ENCODE assay signal across 12 cellular contexts in genomic region chr12:118436002-118436724, GRCh38. TPM values are rescaled to one million over a fixed set of nuclear protein-coding genes. Genes with fewer than 3 reads are reported as not detected.
DNase-seq lines count a peak whose midpoint lies in the region; FAIRE-seq and TF ChIP-seq lines count a peak whose summit lies in the region.
"Had no signal": no experiment of that assay in that cellular context is flagged by ENCODE, and none has a peak within 500 bp of the region (broad histone marks: within the 10 kb centered on the region; RNA-seq: fewer than 3 reads in every experiment).

No MANE protein-coding gene starts in this region.

- WGBS in SK-N-SH (ENCODE audit: low lambda C conversion rate) = 57% methylated on average over 9 of the region's 9 CpGs

- H3K9me2 ChIP-seq in SK-N-SH = no peaks in the 10 kb centered on the region

- H3K36me3 ChIP-seq in SK-N-SH (replicated peaks in 1 of 2; ENCODE audit: control insufficient read depth in 1 of 2, insufficient read depth in 2 of 2, low read length in 1 of 2) = no peaks in the 10 kb centered on the region

- H3K9ac ChIP-seq in SK-N-SH = no peak overlapping the region

- H2AFZ ChIP-seq in SK-N-SH (ENCODE audit: low read depth) = no peak overlapping the region

- POLR2A ChIA-PET in SK-N-SH (lab: Yijun Ruan, JAX) = no interaction called here

- CTCF ChIA-PET in SK-N-SH (lab: Yijun Ruan, JAX) = interaction anchor here (0.6 to 2.3 kb wide), 5 partner anchors 9 to 1008 kb away, joined by 3 to 10 read pairs (median 3); no protein-coding TSS in a partner anchor

- no peak for TF ChIP-seq EP300 in SK-N-SH (IDR thresholded peaks at IDR 0.05; ENCODE audit: borderline replicate concordance in 1 of 2, low read depth in 1 of 2, low read length in 1 of 2)

- H3K79me2 ChIP-seq in SK-N-SH (ENCODE audit: insufficient read depth) = no peaks in the 10 kb centered on the region

- peak overlapping the region in 1 of 2 experiments; percentile 48; a peak in 2 of 4 replicates for H3K27ac ChIP-seq in SK-N-SH (ENCODE audit: low read depth in 2 of 2, low read length in 1 of 2)

- H4K20me1 ChIP-seq in SK-N-SH (ENCODE audit: insufficient read depth) = no peaks in the 10 kb centered on the region

- FAIRE-seq in D721Med (lab: Jason Lieb, UNC) = no peak
- FAIRE-seq: H54 had no signal

- H3K27me3 ChIP-seq in SK-N-SH (ENCODE audit: insufficient read depth) = no peaks in the 10 kb centered on the region

- DNase-seq in D721Med (ENCODE audit: insufficient read length, low spot score) (no peak), HS-27A (ENCODE audit: low read depth) (peak; percentile 63), SK-N-SH (peak; percentile 27), iPS-NIHi7 (ENCODE audit: extremely low spot score) (peak; percentile 60), activated T-cell treated with anti-CD3 and anti-CD28 coated beads for 4 hours (no peak), GDM1 (lab: John Stamatoyannopoulos, UW) (no peak)
- DNase-seq in stimulated activated CD4-positive, alpha-beta T cell treated with anti-CD3 and anti-CD28 coated beads, Interleukin-1b, Interleukin-23, amount 100 ng/mL, for 48 hours = no peak
- DNase-seq in stimulated activated naive CD4-positive, alpha-beta T cell (lab: John Stamatoyannopoulos, UW) = no peak
- DNase-seq: activated CD4-positive, alpha-beta T cell treated with anti-CD3 and anti-CD28 coated beads, Interleukin-2, amount 50 U/mL, for 4 hours; NCI-H1694 treated with DMSO at 0.1 percent for 48 hours had no signal

- H3F3A ChIP-seq in SK-N-SH (replicated peaks; ENCODE audit: insufficient read depth) = peaks cover 25% of the 10 kb centered on the region

- no peak overlapping the region for H3K4me3 ChIP-seq in SK-N-SH (ENCODE audit: low read depth in 2 of 2, low read length in 1 of 2)
- H3K4me3 ChIP-seq: lung had no signal

- peak; percentile 62 for TF ChIP-seq RAD21 in SK-N-SH (IDR thresholded peaks at IDR 0.05; ENCODE audit: low read length)

- H3K4me2 ChIP-seq in SK-N-SH = peak overlapping the region; percentile 48; the same call in 1 of the 2 replicates

- H3K4me1 ChIP-seq in SK-N-SH (ENCODE audit: control insufficient read depth in 1 of 2, insufficient read depth in 2 of 2, low read depth in 1 of 2, low read length in 1 of 2) = peaks cover 0 to 13% of the 10 kb centered on the region in 2 experiments; a peak in 3 of 4 replicates

- H3K9me3 ChIP-seq in SK-N-SH = no peaks in the 10 kb centered on the region

- TF ChIP-seq CTCF in D721Med (IDR thresholded peaks at IDR 0.05; ENCODE audit: insufficient read depth, missing control alignments) (peak; percentile 53), SK-N-SH (IDR thresholded peaks at IDR 0.05) (peak; percentile 35)

TF ChIP-seq in SK-N-SH, 30 proteins besides CTCF, POLR2A, EP300 and RAD21:
- TF ChIP-seq USF2 (IDR thresholded peaks at IDR 0.05; ENCODE audit: borderline replicate concordance, low read depth, low read length) (no peak), ZBTB33 (IDR thresholded peaks at IDR 0.05; ENCODE audit: borderline replicate concordance, low read depth) (no peak), MEF2A (IDR thresholded peaks at IDR 0.05; ENCODE audit: borderline replicate concordance, low read depth) (no peak), CHD2 (IDR thresholded peaks at IDR 0.05; ENCODE audit: low read length, partially characterized antibody) (no peak), TEAD4 (IDR thresholded peaks at IDR 0.05; ENCODE audit: borderline replicate concordance, insufficient read depth) (no peak), MXI1 (IDR thresholded peaks at IDR 0.05; ENCODE audit: low read depth, low read length) (no peak), NRF1 (IDR thresholded peaks at IDR 0.05; ENCODE audit: low read depth, low read length) (no peak), SMC3 (IDR thresholded peaks at IDR 0.05; ENCODE audit: low read depth, low read length) (no peak; the same call in 1 of the 2 replicates)

RNA-seq across cellular contexts. Expression of gene SUDS3, which starts 59.8 kb away (rescaled TPM):
- polyA plus RNA-seq in SK-N-SH (2012; rRNA removed) = 15.0 and 21.8 TPM in 2 replicates
- 17.4 and 17.5 TPM in 2 replicates for polyA plus RNA-seq in SK-N-SH (2012; cell fraction: cytosol; rRNA removed)
- polyA plus RNA-seq in SK-N-SH (2012; cell fraction: nucleus; rRNA removed) = 46.3 and 50.3 TPM in 2 replicates

Comparison
In these comparisons a context has a peak if more than half of its experiments do, and no peak if none do; other contexts are left out.
1. DNase-seq: peak in HS-27A (single experiment), SK-N-SH (single experiment) and iPS-NIHi7 (single experiment); none in D721Med (single experiment), activated T-cell treated with anti-CD3 and anti-CD28 coated beads for 4 hours (single experiment), stimulated activated CD4-positive, alpha-beta T cell treated with anti-CD3 and anti-CD28 coated beads, Interleukin-1b, Interleukin-23, amount 100 ng/mL, for 48 hours (single experiment), GDM1 (single experiment) and stimulated activated naive CD4-positive, alpha-beta T cell (0 of 6).